13 cellular contexts compared by ENCODE assay signal in the genomic region with DNA sequence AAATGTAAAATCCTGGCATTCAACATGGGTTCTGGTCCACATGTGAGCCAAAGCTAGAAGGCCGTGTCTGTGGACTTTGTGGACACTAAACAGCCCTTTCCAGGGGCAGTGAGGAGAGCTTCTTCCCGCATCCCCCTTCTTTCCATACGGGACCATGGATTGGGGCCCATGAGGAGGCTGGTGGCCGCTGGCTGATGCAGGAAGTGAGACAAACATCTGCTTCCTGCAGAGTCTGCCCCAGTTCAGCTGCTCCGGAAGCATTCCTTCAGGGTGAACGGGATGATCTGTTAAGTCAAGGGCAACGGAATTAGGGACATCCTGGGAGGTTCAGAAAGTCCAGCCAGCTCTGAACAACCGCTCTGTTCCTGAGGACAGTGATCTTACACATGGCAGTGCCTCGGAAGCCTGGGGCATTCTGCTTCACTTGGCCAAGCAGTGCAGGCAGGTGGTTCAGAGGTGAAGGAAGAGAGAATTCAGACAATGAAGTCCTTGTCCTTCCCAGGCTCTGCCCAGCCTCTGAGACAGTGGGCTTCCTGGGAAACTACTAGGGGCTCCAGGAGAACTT. TPM values are rescaled to one million over a fixed set of nuclear protein-coding genes. Genes with fewer than 3 reads are reported as not detected.
DNase-seq lines count a peak whose midpoint lies in the region; ATAC-seq, FAIRE-seq and TF ChIP-seq lines count a peak whose summit lies in the region.
"Had no signal": no experiment of that assay in that cellular context is flagged by ENCODE, and none has a peak within 500 bp of the region (broad histone marks: within the 10 kb centered on the region; RNA-seq: fewer than 3 reads in every experiment).

No MANE protein-coding gene starts in this region.

- H3K79me2 ChIP-seq in Karpas-422 (ENCODE audit: low read length) = no peaks in the 10 kb centered on the region
- no peaks in the 10 kb centered on the region for H3K79me2 ChIP-seq in astrocyte (ENCODE audit: insufficient read depth, low read length)

- no peak overlapping the region for H3K27ac ChIP-seq in Karpas-422 (ENCODE audit: low read length)
- no peak overlapping the region for H3K27ac ChIP-seq in astrocyte (ENCODE audit: low read depth, low read length)
- H3K27ac ChIP-seq: left ventricle myocardium inferior, pancreas had no signal

- H3K4me3 ChIP-seq in Karpas-422 (ENCODE audit: low read length) = no peak overlapping the region
- H3K4me3 ChIP-seq in astrocyte (ENCODE audit: insufficient read depth, low read depth, low read length) = no peak overlapping the region
- H3K4me3 ChIP-seq: left ventricle myocardium inferior, pancreas, testis had no signal

- no peak for FAIRE-seq in astrocyte (lab: Jason Lieb, UNC)
- FAIRE-seq: pancreas had no signal

- peak overlapping the region; percentile 97 for H3K27ac Mint-ChIP-seq in activated CD8-positive, alpha-beta memory T cell treated with anti-CD3 and anti-CD28 coated beads, Interleukin-2, amount 10 ng/mL, durations not matched to agents 7 days and 5 days
- H3K27ac Mint-ChIP-seq in astrocyte (ENCODE audit: unreplicated experiment) (no peak overlapping the region), neural crest cell (ENCODE audit: unreplicated experiment) (peak overlapping the region; percentile 94)

- no peak overlapping the region for H3K4me2 ChIP-seq in Karpas-422 (ENCODE audit: low read depth, low read length, poor library complexity, severe bottlenecking)
- no peak overlapping the region for H3K4me2 ChIP-seq in astrocyte (ENCODE audit: low read length)

- ATAC-seq in activated CD8-positive, alpha-beta memory T cell treated with anti-CD3 and anti-CD28 coated beads, Interleukin-2, amount 10 ng/mL, durations not matched to agents 7 days and 5 days = peak; percentile 17
- no peak for ATAC-seq in HG02970 (IDR thresholded peaks at IDR 0.05; ENCODE audit: low FRiP score, unreplicated experiment)
- ATAC-seq: pancreas had no signal

- no peaks in the 10 kb centered on the region for H3K36me3 ChIP-seq in Karpas-422 (ENCODE audit: insufficient read depth, low read length)
- H3K36me3 ChIP-seq in astrocyte (ENCODE audit: insufficient read depth, low read length) = no peaks in the 10 kb centered on the region
- H3K36me3 ChIP-seq: left ventricle myocardium inferior, pancreas had no signal

- no peaks in the 10 kb centered on the region for H3K27me3 Mint-ChIP-seq in activated CD8-positive, alpha-beta memory T cell treated with anti-CD3 and anti-CD28 coated beads, Interleukin-2, amount 10 ng/mL, durations not matched to agents 7 days and 5 days
- peaks cover 16% of the 10 kb centered on the region for H3K27me3 Mint-ChIP-seq in astrocyte (ENCODE audit: low read depth, unreplicated experiment)
- no peaks in the 10 kb centered on the region for H3K27me3 Mint-ChIP-seq in neural crest cell (ENCODE audit: low read depth)

- no peaks in the 10 kb centered on the region for H3K27me3 ChIP-seq in Karpas-422 (ENCODE audit: low read length)
- H3K27me3 ChIP-seq in astrocyte (ENCODE audit: insufficient read depth, low read length) = no peaks in the 10 kb centered on the region
- H3K27me3 ChIP-seq: pancreas, testis had no signal

- H3K36me3 Mint-ChIP-seq in activated CD8-positive, alpha-beta memory T cell treated with anti-CD3 and anti-CD28 coated beads, Interleukin-2, amount 10 ng/mL, durations not matched to agents 7 days and 5 days = peaks cover 16% of the 10 kb centered on the region
- H3K36me3 Mint-ChIP-seq in astrocyte (ENCODE audit: low read depth, unreplicated experiment) = no peaks in the 10 kb centered on the region
- no peaks in the 10 kb centered on the region for H3K36me3 Mint-ChIP-seq in neural crest cell (ENCODE audit: low read depth)

- TF ChIP-seq CTCF in astrocyte (IDR thresholded peaks at IDR 0.05; ENCODE audit: insufficient read depth, low read depth, low read length) (no peak), neural crest cell (conservative IDR thresholded peaks at IDR 0.05) (no peak)

- H3K4me3 Mint-ChIP-seq in activated CD8-positive, alpha-beta memory T cell treated with anti-CD3 and anti-CD28 coated beads, Interleukin-2, amount 10 ng/mL, durations not matched to agents 7 days and 5 days = no peak overlapping the region
- H3K4me3 Mint-ChIP-seq in astrocyte (ENCODE audit: unreplicated experiment) = no peak overlapping the region
- H3K4me3 Mint-ChIP-seq in neural crest cell = peak overlapping the region; percentile 57

- H3K9me3 ChIP-seq in Karpas-422 (ENCODE audit: low read length) (no peaks in the 10 kb centered on the region), astrocyte (ENCODE audit: insufficient read depth, low read depth, low read length) (no peaks in the 10 kb centered on the region)
- H3K9me3 ChIP-seq: left ventricle myocardium inferior, pancreas, testis had no signal

- no peak for DNase-seq in activated CD8-positive, alpha-beta memory T cell treated with anti-CD3 and anti-CD28 coated beads, Interleukin-2, amount 10 ng/mL, durations not matched to agents 7 days and 5 days
- no peak for DNase-seq in activated CD8-positive, alpha-beta memory T cell treated with anti-CD3 and anti-CD28 coated beads, Interleukin-2, amount 50 U/mL, for 4 hours
- DNase-seq in Karpas-422 = no peak
- DNase-seq in astrocyte (ENCODE audit: low read depth) = no peak
- DNase-seq in neural crest cell (ENCODE audit: low read depth, low spot score) = peak; percentile 22
- no peak for DNase-seq in NOMO-1 (lab: John Stamatoyannopoulos, UW; ENCODE audit: unreplicated experiment in 2 of 2)
- no peak for DNase-seq in NCI-H446 (lab: John Stamatoyannopoulos, UW)
- DNase-seq: ACHN, left ventricle myocardium inferior, NCI-H187, pancreas, testis had no signal

- H2AFZ ChIP-seq in Karpas-422 (ENCODE audit: low read length) (peak overlapping the region; percentile 48; the same call in 1 of the 2 replicates), astrocyte (ENCODE audit: low read depth, low read length) (peak overlapping the region; percentile 77)

- no peaks in the 10 kb centered on the region for H4K20me1 ChIP-seq in Karpas-422 (ENCODE audit: insufficient read depth, low read depth, low read length)
- H4K20me1 ChIP-seq in astrocyte (ENCODE audit: insufficient read depth, low read length) = no peaks in the 10 kb centered on the region

- peaks cover 82% of the 10 kb centered on the region for H3K4me1 Mint-ChIP-seq in activated CD8-positive, alpha-beta memory T cell treated with anti-CD3 and anti-CD28 coated beads, Interleukin-2, amount 10 ng/mL, durations not matched to agents 7 days and 5 days
- H3K4me1 Mint-ChIP-seq in astrocyte (ENCODE audit: low read depth, unreplicated experiment) = peaks cover 5% of the 10 kb centered on the region
- peaks cover 62% of the 10 kb centered on the region for H3K4me1 Mint-ChIP-seq in neural crest cell

- CTCF ChIA-PET in activated CD8-positive, alpha-beta memory T cell treated with anti-CD3 and anti-CD28 coated beads, Interleukin-2, amount 10 ng/mL, durations not matched to agents 7 days and 5 days (lab: Charles Lee) = interaction anchor here (0.9 to 3.1 kb wide), 12 partner anchors 8 to 69 kb away, joined by 3 to 21 read pairs (median 4); a partner anchor contains a TSS

- H3K9ac ChIP-seq in Karpas-422 (ENCODE audit: low read length) (no peak overlapping the region), astrocyte (ENCODE audit: low read length) (no peak overlapping the region)

- H3K4me1 ChIP-seq in Karpas-422 (ENCODE audit: low read length) (no peaks in the 10 kb centered on the region), astrocyte (ENCODE audit: insufficient read depth, low read length) (peaks cover 2% of the 10 kb centered on the region)
- H3K4me1 ChIP-seq: pancreas, testis had no signal

- no peaks in the 10 kb centered on the region for H3K9me2 ChIP-seq in Karpas-422 (replicated peaks; ENCODE audit: insufficient read depth, low read length)

- H3K9me3 Mint-ChIP-seq in activated CD8-positive, alpha-beta memory T cell treated with anti-CD3 and anti-CD28 coated beads, Interleukin-2, amount 10 ng/mL, durations not matched to agents 7 days and 5 days (ENCODE audit: low read depth) = no peaks in the 10 kb centered on the region
- H3K9me3 Mint-ChIP-seq in astrocyte (ENCODE audit: unreplicated experiment) (no peaks in the 10 kb centered on the region), neural crest cell (no peaks in the 10 kb centered on the region)

RNA-seq across cellular contexts. Expression of a gene that starts 1.5 kb away (rescaled TPM):
- 10 to 100 TPM in 1 of 2 experiments, 1 to 10 TPM in 1; 4.8 to 10.1 TPM for total RNA-seq in activated CD8-positive, alpha-beta memory T cell treated with anti-CD3 and anti-CD28 coated beads, Interleukin-2, amount 10 ng/mL, durations not matched to agents 7 days and 5 days
- not detected in 2 replicates for total RNA-seq in Karpas-422 (2014; rRNA removed; shearing (Covaris generic); ENCODE audit: low replicate concordance)
- total RNA-seq in astrocyte (not detected in 2 replicates), neural crest cell (not detected in 2 replicates)
- total RNA-seq: left ventricle myocardium inferior, pancreas had no signal
